In the genomic region with DNA sequence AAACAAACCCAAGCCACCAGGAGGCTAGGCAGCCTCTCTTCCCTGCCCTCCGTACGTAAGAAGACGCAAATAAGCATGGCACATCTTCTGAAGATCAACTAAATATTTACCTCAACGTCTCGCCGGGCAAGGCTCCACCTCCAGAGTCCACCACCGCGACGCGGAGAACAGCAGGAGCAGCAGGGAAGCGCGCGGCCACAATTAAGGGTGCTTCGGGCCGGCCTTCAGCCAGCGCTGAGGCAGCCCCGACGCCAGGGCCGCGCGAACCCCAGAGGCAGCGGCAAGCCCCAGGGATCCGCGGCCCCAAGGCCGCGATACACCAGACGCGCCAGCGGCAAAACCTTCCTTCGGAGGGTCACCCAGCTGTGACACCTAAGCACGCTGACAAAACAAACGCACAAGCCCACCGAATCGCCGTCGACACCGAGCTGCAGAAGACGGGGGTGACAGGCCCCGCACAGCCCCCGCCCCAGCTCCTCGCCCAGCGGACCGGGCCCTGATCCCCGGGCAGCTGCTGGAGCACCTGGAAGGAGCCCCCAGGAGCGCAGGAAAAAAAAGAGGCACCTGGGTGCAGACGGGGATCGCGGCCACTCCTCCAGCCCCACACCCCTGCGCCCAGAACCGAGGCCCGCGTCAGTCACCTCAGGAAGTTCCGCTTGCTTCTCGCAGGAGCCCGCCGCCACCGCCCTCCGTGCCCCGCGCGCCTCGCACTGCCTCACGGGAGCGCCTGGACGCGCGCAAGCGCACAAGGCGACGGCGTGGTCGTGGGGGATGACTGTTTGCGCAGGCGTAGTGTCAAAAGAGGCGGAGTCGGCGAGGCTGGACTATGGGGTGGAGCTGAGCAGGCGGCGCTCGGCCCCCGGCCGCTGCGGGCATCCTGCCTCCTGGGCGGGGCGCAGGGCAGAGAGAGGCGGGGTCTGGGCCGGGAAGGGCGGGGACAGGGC, we compare ENCODE assay signal across 8 cellular contexts. TPM values are rescaled to one million over a fixed set of nuclear protein-coding genes. Genes with fewer than 3 reads are reported as not detected.
DNase-seq lines count a peak whose midpoint lies in the region; ATAC-seq and TF ChIP-seq lines count a peak whose summit lies in the region.

A gene with protein sequence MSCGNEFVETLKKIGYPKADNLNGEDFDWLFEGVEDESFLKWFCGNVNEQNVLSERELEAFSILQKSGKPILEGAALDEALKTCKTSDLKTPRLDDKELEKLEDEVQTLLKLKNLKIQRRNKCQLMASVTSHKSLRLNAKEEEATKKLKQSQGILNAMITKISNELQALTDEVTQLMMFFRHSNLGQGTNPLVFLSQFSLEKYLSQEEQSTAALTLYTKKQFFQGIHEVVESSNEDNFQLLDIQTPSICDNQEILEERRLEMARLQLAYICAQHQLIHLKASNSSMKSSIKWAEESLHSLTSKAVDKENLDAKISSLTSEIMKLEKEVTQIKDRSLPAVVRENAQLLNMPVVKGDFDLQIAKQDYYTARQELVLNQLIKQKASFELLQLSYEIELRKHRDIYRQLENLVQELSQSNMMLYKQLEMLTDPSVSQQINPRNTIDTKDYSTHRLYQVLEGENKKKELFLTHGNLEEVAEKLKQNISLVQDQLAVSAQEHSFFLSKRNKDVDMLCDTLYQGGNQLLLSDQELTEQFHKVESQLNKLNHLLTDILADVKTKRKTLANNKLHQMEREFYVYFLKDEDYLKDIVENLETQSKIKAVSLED (minus strand): TSS at position 712 of the 944 bp plus-strand sequence. CDS start 1,175 bp downstream, outside the sequence.
A gene (minus strand): TSS at position 712 of the 944 bp plus-strand sequence. CDS start 12,890 bp downstream, outside the sequence.

- H3K79me2 ChIP-seq in OCI-LY3 (ENCODE audit: low read length): peaks cover 49% of the 10 kb centered on the region

- H3K9me3 ChIP-seq in OCI-LY3 (ENCODE audit: insufficient read depth, low read length) (no peaks in the 10 kb centered on the region), mucosa of stomach (ENCODE audit: control insufficient read depth, low read length) (no peaks in the 10 kb centered on the region)

- H3K36me3 ChIP-seq in OCI-LY3 (replicated peaks; ENCODE audit: low read depth, low read length) (peaks cover 18% of the 10 kb centered on the region), mucosa of stomach (ENCODE audit: control insufficient read depth, insufficient read depth, low read length) (no peaks in the 10 kb centered on the region)

- peak within 1 kb of the TSS; percentile 84 for H3K9ac ChIP-seq in OCI-LY3 (ENCODE audit: low read length)
- peak within 1 kb of the TSS; percentile 77 for H3K9ac ChIP-seq in mucosa of stomach (ENCODE audit: low read length)

- peak within 1 kb of the TSS; percentile 44 for H3K27ac ChIP-seq in OCI-LY3 (ENCODE audit: low read length)

- H3K27me3 ChIP-seq in OCI-LY3 (ENCODE audit: low read depth, low read length) (no peaks in the 10 kb centered on the region), mucosa of stomach (ENCODE audit: control insufficient read depth, insufficient read depth, low read length) (no peaks in the 10 kb centered on the region)

- DNase-seq in DMS 273 (lab: John Stamatoyannopoulos, UW; ENCODE audit: unreplicated experiment) (peak; percentile 97), HuH-7.5 (ENCODE audit: low spot score) (peak; percentile 99), activated T-cell treated with anti-CD3 and anti-CD28 coated beads for 4 hours (peak; percentile 99), epithelial cell of proximal tubule (ENCODE audit: low read depth) (peak; percentile 61)
- peak; percentile 99 for DNase-seq in stimulated activated CD8-positive, alpha-beta memory T cell treated with anti-CD3 and anti-CD28 coated beads, Interleukin-4, amount 100 ng/mL, for 48 hours

- peak within 1 kb of the TSS; percentile 87 for H3K4me2 ChIP-seq in OCI-LY3 (ENCODE audit: low read length)

- TF ChIP-seq CTCF in OCI-LY3 (IDR thresholded peaks at IDR 0.05; ENCODE audit: low read depth, low read length) (no peak), epithelial cell of proximal tubule (conservative IDR thresholded peaks at IDR 0.05; ENCODE audit: low read depth, low read length) (no peak)

- peak within 1 kb of the TSS; percentile 57; the same call in 1 of the 2 replicates for H2AFZ ChIP-seq in OCI-LY3 (ENCODE audit: low read depth, low read length)

- peak within 1 kb of the TSS; percentile 93 for H3K4me3 ChIP-seq in OCI-LY3 (ENCODE audit: low read length)
- peak within 1 kb of the TSS; percentile 95 for H3K4me3 ChIP-seq in epithelial cell of proximal tubule (ENCODE audit: low read depth, low read length)
- H3K4me3 ChIP-seq in mucosa of stomach (ENCODE audit: low read length): peak within 1 kb of the TSS; percentile 74

- H3K4me1 ChIP-seq in OCI-LY3 (ENCODE audit: low read length) (peaks cover 35% of the 10 kb centered on the region), mucosa of stomach (ENCODE audit: control insufficient read depth, insufficient read depth, low read length) (peaks cover 7% of the 10 kb centered on the region)

- peak; percentile 86 for ATAC-seq in GM21526 (IDR thresholded peaks at IDR 0.05; ENCODE audit: low FRiP score, unreplicated experiment)

- H4K20me1 ChIP-seq in OCI-LY3 (ENCODE audit: insufficient read depth, low read length): peaks cover 25% of the 10 kb centered on the region

RNA-seq across cellular contexts. Expression of the first gene that starts in this region (rescaled TPM):
- total RNA-seq in epithelial cell of proximal tubule: 10.7 and 11.6 TPM in 2 replicates

RNA-seq across cellular contexts. Expression of the second gene that starts in this region (rescaled TPM):
- total RNA-seq in epithelial cell of proximal tubule: 0.29 and 0.94 TPM in 2 replicates

Comparison
In these comparisons a context has a peak if more than half of its experiments do, and no peak if none do; other contexts are left out.
1. Peak in every context shown above with its lines: DNase-seq, ATAC-seq, H3K4me3 ChIP-seq and H3K27ac ChIP-seq.